8 cellular contexts compared by ENCODE assay signal in the genomic region with DNA sequence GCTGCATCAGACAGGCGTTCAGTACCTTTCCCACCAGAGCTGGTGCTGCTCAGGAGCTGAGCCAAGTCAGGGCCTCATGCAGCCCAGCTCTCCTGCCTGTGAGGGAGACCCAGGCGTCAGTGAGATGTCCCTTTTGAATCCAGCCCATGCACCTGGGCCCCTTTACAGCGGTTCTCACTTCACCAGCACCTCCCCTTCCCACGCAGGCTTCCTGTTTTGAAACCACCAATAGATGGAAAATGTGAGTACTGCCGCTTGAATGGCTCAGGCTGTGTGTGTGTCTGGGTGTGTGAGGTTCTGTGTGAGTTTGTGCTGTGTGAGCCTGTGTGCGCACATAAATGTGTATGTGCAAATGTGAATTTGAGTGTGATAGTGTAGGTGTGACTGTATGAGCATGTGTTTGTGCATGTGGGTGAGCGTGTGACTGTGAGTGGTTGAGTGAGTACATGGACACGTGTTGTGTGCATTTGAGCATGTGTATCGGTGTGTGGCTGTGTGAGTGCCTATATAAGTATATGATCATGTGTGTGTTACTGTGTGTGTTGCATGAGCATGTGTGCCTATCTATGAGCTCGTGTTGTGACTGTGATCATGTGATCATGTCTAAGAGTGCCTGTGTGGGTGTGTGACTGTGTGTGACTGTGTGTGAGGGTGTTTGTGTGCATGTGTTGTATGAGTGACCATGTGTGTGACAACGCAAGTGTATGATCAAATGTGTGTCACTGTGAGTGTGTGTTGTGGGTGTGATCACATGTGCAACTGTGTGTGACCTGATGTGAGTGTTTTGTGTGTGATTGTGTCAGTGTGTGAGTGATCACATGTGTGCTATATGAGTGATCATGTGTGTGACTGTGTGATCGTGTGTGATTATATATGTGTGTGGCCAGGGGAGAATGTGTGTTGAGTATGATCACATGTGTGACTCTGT.
DNase-seq lines count a peak whose midpoint lies in the region; ATAC-seq and TF ChIP-seq lines count a peak whose summit lies in the region.

No MANE protein-coding gene starts in this region.

- peaks cover 0 to 8% (median 0%) of the 10 kb centered on the region in 9 donors for H3K9me3 Mint-ChIP-seq in naive thymus-derived CD8-positive, alpha-beta T cell

- DNase-seq in AG10803 (ENCODE audit: low read depth) (peak; percentile 39), NB4 (ENCODE audit: low read depth) (peak; percentile 96), GOT3 (lab: John Stamatoyannopoulos, UW) (no peak), NCI-H1436 treated with DMSO at 0.1 percent for 48 hours (lab: John Stamatoyannopoulos, UW) (no peak)
- peak; percentile 70 for DNase-seq in activated T-cell treated with anti-CD3 and anti-CD28 coated beads, Interleukin-2, amount 50 U/mL, for 1 hour
- peak; percentile 54 to 91 (median 65) for DNase-seq in naive thymus-derived CD8-positive, alpha-beta T cell

- H3K27ac Mint-ChIP-seq in naive thymus-derived CD8-positive, alpha-beta T cell = no peak overlapping the region

- peaks cover 11 to 44% (median 28%) of the 10 kb centered on the region in 4 donors for H3K4me1 Mint-ChIP-seq in naive thymus-derived CD8-positive, alpha-beta T cell

- no peak overlapping the region for H3K4me3 Mint-ChIP-seq in naive thymus-derived CD8-positive, alpha-beta T cell

- TF ChIP-seq CTCF in AG10803 (conservative IDR thresholded peaks at IDR 0.05; ENCODE audit: low read length) (no peak), NB4 (IDR thresholded peaks at IDR 0.05; ENCODE audit: low read depth, low read length) (no peak)

- POLR2A ChIA-PET in naive thymus-derived CD8-positive, alpha-beta T cell (lab: Charles Lee) = interaction anchor here (1.0 to 11.6 kb wide), 13 partner anchors 10 to 88 kb away, joined by 3 to 144 read pairs (median 24); partner anchors contain the start of gene UBASH3B

- no peak overlapping the region for H3K4me3 ChIP-seq in AG10803 (ENCODE audit: low read length)
- H3K4me3 ChIP-seq in NB4 (ENCODE audit: low read depth, low read length) = peak overlapping the region; percentile 7

- no peaks in the 10 kb centered on the region for H3K27me3 Mint-ChIP-seq in naive thymus-derived CD8-positive, alpha-beta T cell

- ATAC-seq in GM21515 (IDR thresholded peaks at IDR 0.05; ENCODE audit: unreplicated experiment) (peak; percentile 61), HG03039 (IDR thresholded peaks at IDR 0.05; ENCODE audit: unreplicated experiment) (no peak)
- ATAC-seq in naive thymus-derived CD8-positive, alpha-beta T cell = peak; percentile 64 to 83

- peak; percentile 63 for TF ChIP-seq POLR2A in NB4 (IDR thresholded peaks at IDR 0.05; ENCODE audit: extremely low read depth, insufficient read length)

- peaks cover 0 to 2% (median 0%) of the 10 kb centered on the region in 3 donors for H3K36me3 Mint-ChIP-seq in naive thymus-derived CD8-positive, alpha-beta T cell

Comparison
In these comparisons a context has a peak if more than half of its experiments do, and no peak if none do; other contexts are left out.
1. DNase-seq: peak in AG10803 (single experiment), NB4 (single experiment), activated T-cell treated with anti-CD3 and anti-CD28 coated beads, Interleukin-2, amount 50 U/mL, for 1 hour (single experiment) and naive thymus-derived CD8-positive, alpha-beta T cell (10 of 10); none in GOT3 (single experiment) and NCI-H1436 treated with DMSO at 0.1 percent for 48 hours (single experiment).